13 cellular contexts compared by ENCODE assay signal in the genomic region with DNA sequence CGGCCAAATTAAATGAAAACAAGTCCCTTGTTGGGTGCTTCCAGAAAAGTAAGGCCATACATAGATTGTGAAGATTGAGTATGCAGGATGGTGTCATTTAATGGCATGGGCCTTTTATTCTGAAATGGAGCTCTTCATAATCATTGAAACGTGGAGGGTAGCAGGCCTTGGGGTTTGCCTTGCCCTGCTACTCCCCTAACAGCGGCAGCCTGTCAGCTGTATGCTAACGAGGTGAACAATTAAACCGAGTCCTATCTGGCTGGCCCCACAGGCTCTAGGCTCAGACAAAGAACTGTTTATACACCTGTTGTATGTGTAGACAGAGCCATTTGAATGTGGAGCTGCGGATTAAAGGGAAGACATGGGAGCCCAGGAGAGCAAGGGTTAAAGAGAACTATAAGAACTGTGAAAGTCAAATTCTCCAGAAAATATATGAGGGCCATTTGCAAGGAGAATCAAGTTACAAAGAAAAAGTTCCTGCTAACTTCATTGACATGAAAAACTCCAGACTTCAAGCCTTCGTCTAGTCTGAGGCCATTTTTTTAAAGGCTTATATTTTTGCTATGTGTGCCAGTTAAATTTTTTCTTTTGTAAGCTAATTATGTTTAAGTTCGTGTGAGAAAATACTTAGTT.
DNase-seq lines count a peak whose midpoint lies in the region; ATAC-seq, FAIRE-seq and TF ChIP-seq lines count a peak whose summit lies in the region.
"Had no signal": no experiment of that assay in that cellular context is flagged by ENCODE, and none has a peak within 500 bp of the region (broad histone marks: within the 10 kb centered on the region; RNA-seq: fewer than 3 reads in every experiment).

No MANE protein-coding gene starts in this region.

- H3K27me3 Mint-ChIP-seq in endodermal cell (ENCODE audit: insufficient read depth) = no peaks in the 10 kb centered on the region

- H3K9me3 ChIP-seq in endodermal cell (ENCODE audit: control insufficient read depth, low read length) = no peaks in the 10 kb centered on the region
- no peaks in the 10 kb centered on the region for H3K9me3 ChIP-seq in small intestine (ENCODE audit: control insufficient read depth, low read depth)

- FAIRE-seq in small intestine (lab: Jason Lieb, UNC) = no peak
- FAIRE-seq: GM19239 had no signal

- H3K27me3 ChIP-seq in endodermal cell (ENCODE audit: control insufficient read depth, insufficient read depth, low read length, poor library complexity, severe bottlenecking) (no peaks in the 10 kb centered on the region), small intestine (ENCODE audit: control insufficient read depth in 2 of 2, insufficient read depth in 2 of 2, low read length in 2 of 2) (no peaks in the 10 kb centered on the region)

- H3K4me1 ChIP-seq in endodermal cell (ENCODE audit: control insufficient read depth, insufficient read depth, low read length) (peaks cover 34% of the 10 kb centered on the region), small intestine (ENCODE audit: control insufficient read depth in 2 of 2, insufficient read depth in 1 of 2, low read depth in 1 of 2, low read length in 1 of 2) (no peaks in the 10 kb centered on the region)

- no peak for ATAC-seq in GM21576 (IDR thresholded peaks at IDR 0.05; ENCODE audit: unreplicated experiment)

- H3K4me1 Mint-ChIP-seq in endodermal cell = peaks cover 44% of the 10 kb centered on the region

- H3K4me3 ChIP-seq in endodermal cell (ENCODE audit: low read length) = peak overlapping the region; percentile 60
- H3K4me3 ChIP-seq in small intestine (ENCODE audit: low read depth in 1 of 2, low read length in 2 of 2) = no peak overlapping the region

- H3K9ac ChIP-seq in endodermal cell (ENCODE audit: extremely low read depth, low read length, poor library complexity, severe bottlenecking) = peak overlapping the region; percentile 47

- TF ChIP-seq CTCF in endodermal cell (conservative IDR thresholded peaks at IDR 0.05) = no peak

- H3K27ac Mint-ChIP-seq in endodermal cell = peak overlapping the region; percentile 63

- H3K36me3 ChIP-seq in endodermal cell (ENCODE audit: control insufficient read depth, insufficient read depth, low read length) = peaks cover 32% of the 10 kb centered on the region
- H3K36me3 ChIP-seq in small intestine (ENCODE audit: control insufficient read depth in 2 of 2, insufficient read depth in 2 of 2, low read length in 2 of 2) = peaks cover 3 to 4% of the 10 kb centered on the region in 2 donors

- H3K9me3 Mint-ChIP-seq in endodermal cell = no peaks in the 10 kb centered on the region

- H3K36me3 Mint-ChIP-seq in endodermal cell (ENCODE audit: low read depth) = peaks cover 26% of the 10 kb centered on the region

- peak overlapping the region; percentile 8 for H3K4me3 Mint-ChIP-seq in endodermal cell

- WGBS in endodermal cell (ENCODE audit: insufficient coverage in 1 of 2, insufficient read length in 1 of 2), 2 experiments = 24 to 33% methylated on average over 4 to 8 of the region's 8 CpGs
- 20 to 44% (median 30%) methylated on average over 8 of the region's 8 CpGs for WGBS in small intestine, 3 donors

- DNase-seq in DMS 273 (lab: John Stamatoyannopoulos, UW; ENCODE audit: unreplicated experiment) (peak; percentile 15), DMS 273 treated with DMSO at 0.1 percent for 48 hours (lab: John Stamatoyannopoulos, UW) (no peak), NCI-H510A treated with DMSO at 0.1 percent for 48 hours (lab: John Stamatoyannopoulos, UW) (peak; percentile 100), endodermal cell (peak; percentile 79), small intestine (peak; percentile 59), Kasumi-1 (lab: John Stamatoyannopoulos, UW) (no peak)
- no peak for DNase-seq in activated CD4-positive, CD25-positive, alpha-beta regulatory T cell treated with anti-CD3 and anti-CD28 coated beads, Interleukin-2, amount 50 U/mL, for 72 hours
- DNase-seq: activated CD8-positive, alpha-beta memory T cell treated with anti-CD3 and anti-CD28 coated beads, Interleukin-2, amount 50 U/mL, for 48 hours; caudate nucleus; stimulated activated CD4-positive, alpha-beta T cell treated with anti-CD3 and anti-CD28 coated beads, Interleukin-2, amount 100 ng/mL, for 48 hours had no signal

- peak overlapping the region; percentile 85 for H3K27ac ChIP-seq in endodermal cell (ENCODE audit: low read depth, low read length)
- no peak overlapping the region for H3K27ac ChIP-seq in small intestine (ENCODE audit: low read depth in 1 of 2, low read length in 1 of 2)
- H3K27ac ChIP-seq: 22Rv1 had no signal

Comparison
In these comparisons a context has a peak if more than half of its experiments do, and no peak if none do; other contexts are left out.
1. DNase-seq: peak in DMS 273 (single experiment), NCI-H510A treated with DMSO at 0.1 percent for 48 hours (single experiment), endodermal cell (single experiment) and small intestine (single experiment); none in DMS 273 treated with DMSO at 0.1 percent for 48 hours (single experiment), Kasumi-1 (0 of 2) and activated CD4-positive, CD25-positive, alpha-beta regulatory T cell treated with anti-CD3 and anti-CD28 coated beads, Interleukin-2, amount 50 U/mL, for 72 hours (single experiment).